In the genomic region with DNA sequence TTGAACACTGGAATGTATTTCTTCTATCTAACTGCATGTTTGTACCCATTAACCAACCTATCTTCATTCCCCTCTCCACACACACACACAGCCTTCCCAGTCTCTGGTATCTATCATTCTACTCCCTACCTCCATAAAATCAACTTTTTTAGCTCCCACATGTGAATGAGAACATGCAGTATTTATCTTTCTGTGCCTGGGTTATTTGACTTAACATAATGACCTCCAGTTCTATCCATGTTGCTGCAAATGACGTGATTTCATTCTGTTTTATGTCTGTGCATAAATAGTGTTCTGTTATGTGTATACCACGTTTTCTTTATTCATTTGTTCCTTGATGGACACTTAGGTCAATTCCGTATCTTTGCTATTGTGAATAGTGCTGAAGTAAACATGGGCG, we compare ENCODE assay signal across 21 cellular contexts.
"Had no signal": no experiment of that assay in that cellular context is flagged by ENCODE, and none has a peak within 500 bp of the region (broad histone marks: within the 10 kb centered on the region; RNA-seq: fewer than 3 reads in every experiment).

No MANE protein-coding gene starts in this region.

- DNase-seq: IMR-90, Kasumi-1, KG1, MM.1S, NCI-H1105, NCI-H1417 treated with DMSO at 0.1 percent for 48 hours, NCI-H146, NCI-H1694 treated with DMSO at 0.1 percent for 48 hours, NCI-H1930, NCI-H2081, NCI-H2107, NCI-H2227 treated with DMSO at 0.1 percent for 48 hours, NCI-H510A, NCI-H524 treated with DMSO at 0.1 percent for 48 hours, NCI-H69, NCI-H774, Right ventricle myocardium superior, RPMI8226, SK-N-SH had no signal

- H3K9me3 ChIP-seq: SK-N-SH had no signal

- FAIRE-seq: HepG2, RCC 7860 had no signal

- H3K4me2 ChIP-seq: SK-N-SH had no signal

- ATAC-seq: HepG2 had no signal

- H3K9ac ChIP-seq: SK-N-SH had no signal

- H3K9me2 ChIP-seq: SK-N-SH had no signal
